Comparison of ENCODE assay signal across 31 cellular contexts in genomic region chr22:21991774-21992173, GRCh38.
"Had no signal": no experiment of that assay in that cellular context is flagged by ENCODE, and none has a peak within 500 bp of the region (broad histone marks: within the 10 kb centered on the region; RNA-seq: fewer than 3 reads in every experiment).

No MANE protein-coding gene starts in this region.

- H3K27ac Mint-ChIP-seq: activated CD4-positive, alpha-beta memory T cell treated with anti-CD3 and anti-CD28 coated beads for 36 hours; activated CD4-positive, alpha-beta T cell treated with anti-CD3 and anti-CD28 coated beads for 36 hours; activated CD4-positive, alpha-beta T cell treated with anti-CD3 and anti-CD28 coated beads, Interleukin-2, amount 10 ng/mL, durations not matched to agents 24 days and 14 days; activated CD8-positive, alpha-beta memory T cell treated with anti-CD3 and anti-CD28 coated beads, Interleukin-2, amount 10 ng/mL, durations not matched to agents 7 days and 5 days; activated CD8-positive, alpha-beta T cell treated with anti-CD3 and anti-CD28 coated beads, Interleukin-2, amount 10 ng/mL, durations not matched to agents 7 days and 5 days; activated naive CD4-positive, alpha-beta T cell treated with anti-CD3 and anti-CD28 coated beads for 36 hours; activated naive CD4-positive, alpha-beta T cell treated with anti-CD3 and anti-CD28 coated beads, Interleukin-2, amount 50 U/mL, for 24 hours; activated naive CD8-positive, alpha-beta T cell treated with anti-CD3 and anti-CD28 coated beads for 36 hours; activated naive CD8-positive, alpha-beta T cell treated with anti-CD3 and anti-CD28 coated beads, Interleukin-2, amount 50 U/mL, for 24 hours; activated T-helper 1 cell treated with anti-CD3 and anti-CD28 coated beads, Interleukin-12 subunit alpha, Interleukin-12 subunit beta, Interleukin-2, Interleukin-4 antibody, amounts not matched to agents 30 ng/mL and 10 ng/mL and 1 ng/mL, durations not matched to agents 14 hours and 24 hours and 36 hours; activated T-helper 2 cell treated with anti-CD3 and anti-CD28 coated beads, Interferon-gamma antibody, Interleukin-2, Interleukin-4, amounts not matched to agents 10 μg/mL and 5 μg/mL and 100 μg/mL, durations not matched to agents 14 hours and 24 hours and 36 hours; effector memory CD8-positive, alpha-beta T cell had no signal

- H3K27ac ChIP-seq: adrenal gland, body of pancreas, esophagus muscularis mucosa, gastroesophageal sphincter had no signal

- H3K27me3 Mint-ChIP-seq: activated CD4-positive, alpha-beta T cell treated with anti-CD3 and anti-CD28 coated beads for 36 hours; activated CD4-positive, alpha-beta T cell treated with anti-CD3 and anti-CD28 coated beads, Interleukin-2, amount 10 ng/mL, durations not matched to agents 24 days and 14 days; activated naive CD4-positive, alpha-beta T cell treated with anti-CD3 and anti-CD28 coated beads, Interleukin-2, amount 50 U/mL, for 24 hours; activated naive CD8-positive, alpha-beta T cell treated with anti-CD3 and anti-CD28 coated beads for 36 hours had no signal

- H3K4me1 Mint-ChIP-seq: activated CD4-positive, alpha-beta T cell treated with anti-CD3 and anti-CD28 coated beads for 36 hours; activated CD4-positive, alpha-beta T cell treated with anti-CD3 and anti-CD28 coated beads, Interleukin-2, amount 10 ng/mL, durations not matched to agents 24 days and 14 days; activated CD8-positive, alpha-beta memory T cell treated with anti-CD3 and anti-CD28 coated beads, Interleukin-2, amount 10 ng/mL, durations not matched to agents 7 days and 5 days; activated naive CD4-positive, alpha-beta T cell treated with anti-CD3 and anti-CD28 coated beads, Interleukin-2, amount 50 U/mL, for 24 hours; activated naive CD8-positive, alpha-beta T cell treated with anti-CD3 and anti-CD28 coated beads for 36 hours; activated naive CD8-positive, alpha-beta T cell treated with anti-CD3 and anti-CD28 coated beads, Interleukin-2, amount 50 U/mL, for 24 hours had no signal

- ATAC-seq: activated CD4-positive, alpha-beta T cell treated with anti-CD3 and anti-CD28 coated beads for 36 hours; activated CD8-positive, alpha-beta memory T cell treated with anti-CD3 and anti-CD28 coated beads, Interleukin-2, amount 10 ng/mL, durations not matched to agents 7 days and 5 days; activated CD8-positive, alpha-beta T cell treated with anti-CD3 and anti-CD28 coated beads, Interleukin-2, amount 10 ng/mL, durations not matched to agents 7 days and 5 days; activated naive CD8-positive, alpha-beta T cell treated with anti-CD3 and anti-CD28 coated beads, Interleukin-2, amount 50 U/mL, for 24 hours; body of pancreas; effector memory CD8-positive, alpha-beta T cell; gastroesophageal sphincter had no signal

- H3K9me3 Mint-ChIP-seq: activated CD4-positive, alpha-beta memory T cell treated with anti-CD3 and anti-CD28 coated beads for 36 hours; activated CD4-positive, alpha-beta T cell treated with anti-CD3 and anti-CD28 coated beads, Interleukin-2, amount 10 ng/mL, durations not matched to agents 24 days and 14 days; activated naive CD4-positive, alpha-beta T cell treated with anti-CD3 and anti-CD28 coated beads for 36 hours; activated naive CD4-positive, alpha-beta T cell treated with anti-CD3 and anti-CD28 coated beads, Interleukin-2, amount 50 U/mL, for 24 hours; activated naive CD8-positive, alpha-beta T cell treated with anti-CD3 and anti-CD28 coated beads for 36 hours; activated naive CD8-positive, alpha-beta T cell treated with anti-CD3 and anti-CD28 coated beads, Interleukin-2, amount 50 U/mL, for 24 hours; activated T-helper 1 cell treated with anti-CD3 and anti-CD28 coated beads, Interleukin-12 subunit alpha, Interleukin-12 subunit beta, Interleukin-2, Interleukin-4 antibody, amounts not matched to agents 30 ng/mL and 10 ng/mL and 1 ng/mL, durations not matched to agents 14 hours and 24 hours and 36 hours; activated T-helper 2 cell treated with anti-CD3 and anti-CD28 coated beads, Interferon-gamma antibody, Interleukin-2, Interleukin-4, amounts not matched to agents 10 μg/mL and 5 μg/mL and 100 μg/mL, durations not matched to agents 14 hours and 24 hours and 36 hours; effector memory CD8-positive, alpha-beta T cell had no signal

- H3K4me3 Mint-ChIP-seq: activated CD4-positive, alpha-beta memory T cell treated with anti-CD3 and anti-CD28 coated beads for 36 hours; activated CD4-positive, alpha-beta T cell treated with anti-CD3 and anti-CD28 coated beads for 36 hours; activated CD4-positive, alpha-beta T cell treated with anti-CD3 and anti-CD28 coated beads, Interleukin-2, amount 10 ng/mL, durations not matched to agents 24 days and 14 days; activated CD8-positive, alpha-beta memory T cell treated with anti-CD3 and anti-CD28 coated beads, Interleukin-2, amount 10 ng/mL, durations not matched to agents 7 days and 5 days; activated CD8-positive, alpha-beta T cell treated with anti-CD3 and anti-CD28 coated beads, Interleukin-2, amount 10 ng/mL, durations not matched to agents 7 days and 5 days; activated naive CD4-positive, alpha-beta T cell treated with anti-CD3 and anti-CD28 coated beads for 36 hours; activated naive CD4-positive, alpha-beta T cell treated with anti-CD3 and anti-CD28 coated beads, Interleukin-2, amount 50 U/mL, for 24 hours; activated naive CD8-positive, alpha-beta T cell treated with anti-CD3 and anti-CD28 coated beads for 36 hours; activated naive CD8-positive, alpha-beta T cell treated with anti-CD3 and anti-CD28 coated beads, Interleukin-2, amount 50 U/mL, for 24 hours; activated T-helper 1 cell treated with anti-CD3 and anti-CD28 coated beads, Interleukin-12 subunit alpha, Interleukin-12 subunit beta, Interleukin-2, Interleukin-4 antibody, amounts not matched to agents 30 ng/mL and 10 ng/mL and 1 ng/mL, durations not matched to agents 14 hours and 24 hours and 36 hours; effector memory CD8-positive, alpha-beta T cell had no signal

- DNase-seq: activated CD4-positive, alpha-beta memory T cell treated with anti-CD3 and anti-CD28 coated beads for 36 hours; activated CD4-positive, alpha-beta T cell treated with anti-CD3 and anti-CD28 coated beads for 36 hours; activated CD4-positive, alpha-beta T cell treated with anti-CD3 and anti-CD28 coated beads, Interleukin-2, amount 10 ng/mL, durations not matched to agents 24 days and 14 days; activated CD4-positive, CD25-positive, alpha-beta regulatory T cell; activated CD4-positive, CD25-positive, alpha-beta regulatory T cell treated with anti-CD3 and anti-CD28 coated beads, Interleukin-2, amount 50 U/mL, for 72 hours; activated CD8-positive, alpha-beta memory T cell treated with anti-CD3 and anti-CD28 coated beads, Interleukin-2, amount 10 ng/mL, durations not matched to agents 7 days and 5 days; activated CD8-positive, alpha-beta memory T cell treated with anti-CD3 and anti-CD28 coated beads, Interleukin-2, amount 50 U/mL, for 4 hours; activated CD8-positive, alpha-beta T cell treated with anti-CD3 and anti-CD28 coated beads, Interleukin-2, amount 10 ng/mL, durations not matched to agents 7 days and 5 days; activated effector memory CD4-positive, alpha-beta T cell treated with anti-CD3 and anti-CD28 coated beads, Interleukin-2, amount 50 U/mL, for 16 hours; activated naive CD4-positive, alpha-beta T cell treated with anti-CD3 and anti-CD28 coated beads for 36 hours; activated naive CD8-positive, alpha-beta T cell treated with anti-CD3 and anti-CD28 coated beads for 36 hours; activated naive CD8-positive, alpha-beta T cell treated with anti-CD3 and anti-CD28 coated beads, Interleukin-2, amount 50 U/mL, for 24 hours; activated T-cell treated with anti-CD3 and anti-CD28 coated beads, Interleukin-2, amount 50 U/mL, for 1 hour; activated T-cell treated with anti-CD3 and anti-CD28 coated beads, Interleukin-2, amount 50 U/mL, for 48 hours; adrenal gland; amygdala; aorta; body of pancreas; caudate nucleus; cortex of kidney; dermis blood vessel endothelial cell; effector CD4-positive, alpha-beta T cell; effector memory CD8-positive, alpha-beta T cell; erythroblast; foreskin melanocyte; T-helper 2 cell had no signal

- H3K36me3 ChIP-seq: adrenal gland, esophagus muscularis mucosa, gastroesophageal sphincter had no signal

- H3K36me3 Mint-ChIP-seq: activated CD4-positive, alpha-beta memory T cell treated with anti-CD3 and anti-CD28 coated beads for 36 hours; activated CD8-positive, alpha-beta memory T cell treated with anti-CD3 and anti-CD28 coated beads, Interleukin-2, amount 10 ng/mL, durations not matched to agents 7 days and 5 days; activated naive CD4-positive, alpha-beta T cell treated with anti-CD3 and anti-CD28 coated beads, Interleukin-2, amount 50 U/mL, for 24 hours; activated naive CD8-positive, alpha-beta T cell treated with anti-CD3 and anti-CD28 coated beads for 36 hours had no signal

- H3K9me3 ChIP-seq: adrenal gland, body of pancreas, esophagus muscularis mucosa, gastroesophageal sphincter had no signal

- H3K27me3 ChIP-seq: adrenal gland, body of pancreas had no signal

- H3K4me3 ChIP-seq: adrenal gland, body of pancreas, esophagus muscularis mucosa, gastroesophageal sphincter had no signal

- H3K4me1 ChIP-seq: adrenal gland, body of pancreas, esophagus muscularis mucosa, gastroesophageal sphincter had no signal
